In genomic region chr11:1931791-1932480, GRCh38 we compare ENCODE assay signal across 22 cellular contexts. TPM values are rescaled to one million over a fixed set of nuclear protein-coding genes. Genes with fewer than 3 reads are reported as not detected.
DNase-seq lines count a peak whose midpoint lies in the region; FAIRE-seq and TF ChIP-seq lines count a peak whose summit lies in the region.
"Had no signal": no experiment of that assay in that cellular context is flagged by ENCODE, and none has a peak within 500 bp of the region (broad histone marks: within the 10 kb centered on the region; RNA-seq: fewer than 3 reads in every experiment).

No MANE protein-coding gene starts in this region.

- H3K4me3 Mint-ChIP-seq in brain: peak overlapping the region in 2 of 5 experiments; percentile 2 to 18
- H3K4me3 Mint-ChIP-seq: activated naive CD8-positive, alpha-beta T cell treated with anti-CD3 and anti-CD28 coated beads, Interleukin-2, amount 10 ng/mL, durations not matched to agents 7 days and 5 days; activated T-helper 1 cell treated with anti-CD3 and anti-CD28 coated beads, Interleukin-12 subunit alpha, Interleukin-12 subunit beta, Interleukin-2, Interleukin-4 antibody, amounts not matched to agents 30 ng/mL and 10 ng/mL and 1 ng/mL, durations not matched to agents 14 hours and 24 hours and 36 hours; CD4-positive, CD25-positive, alpha-beta regulatory T cell; dendritic cell treated with granulocyte-macrophage colony-stimulating factor and Interleukin-4, amounts not matched to agents 40 ng/mL and 50 ng/mL, for 4 days; stimulated activated effector memory CD8-positive, alpha-beta T cell treated with anti-CD3 and anti-CD28 coated beads, Interleukin-12 subunit alpha, Interleukin-12 subunit beta, amount 100 ng/mL, for 72 hours had no signal

- no peak for FAIRE-seq in H54 (lab: Jason Lieb, UNC)

- peak overlapping the region in 4 of 5 experiments; percentile 68 to 88 (median 84) for H3K27ac Mint-ChIP-seq in brain
- H3K27ac Mint-ChIP-seq: activated naive CD8-positive, alpha-beta T cell treated with anti-CD3 and anti-CD28 coated beads, Interleukin-2, amount 10 ng/mL, durations not matched to agents 7 days and 5 days; activated T-helper 1 cell treated with anti-CD3 and anti-CD28 coated beads, Interleukin-12 subunit alpha, Interleukin-12 subunit beta, Interleukin-2, Interleukin-4 antibody, amounts not matched to agents 30 ng/mL and 10 ng/mL and 1 ng/mL, durations not matched to agents 14 hours and 24 hours and 36 hours; CD4-positive, CD25-positive, alpha-beta regulatory T cell; dendritic cell treated with granulocyte-macrophage colony-stimulating factor and Interleukin-4, amounts not matched to agents 40 ng/mL and 50 ng/mL, for 4 days; stimulated activated effector memory CD8-positive, alpha-beta T cell treated with anti-CD3 and anti-CD28 coated beads, Interleukin-12 subunit alpha, Interleukin-12 subunit beta, amount 100 ng/mL, for 72 hours had no signal

- no peaks in the 10 kb centered on the region for H3K27me3 Mint-ChIP-seq in brain

- no peak overlapping the region for H3K9ac ChIP-seq in subcutaneous abdominal adipose tissue (ENCODE audit: low read length in 5 of 5)

- no peaks in the 10 kb centered on the region for H3K9me3 ChIP-seq in subcutaneous abdominal adipose tissue (ENCODE audit: control insufficient read depth in 5 of 5, low read length in 5 of 5)
- H3K9me3 ChIP-seq: HAP-1, tibial artery had no signal

- no peaks in the 10 kb centered on the region for H3K36me3 Mint-ChIP-seq in brain
- H3K36me3 Mint-ChIP-seq: activated naive CD8-positive, alpha-beta T cell treated with anti-CD3 and anti-CD28 coated beads, Interleukin-2, amount 10 ng/mL, durations not matched to agents 7 days and 5 days; stimulated activated effector memory CD8-positive, alpha-beta T cell treated with anti-CD3 and anti-CD28 coated beads, Interleukin-12 subunit alpha, Interleukin-12 subunit beta, amount 100 ng/mL, for 72 hours had no signal

- TF ChIP-seq POLR2A in H54 (IDR thresholded peaks at IDR 0.05; ENCODE audit: low read depth, low read length): no peak

- peaks cover 0 to 2% (median 0%) of the 10 kb centered on the region in 5 experiments for H3K9me3 Mint-ChIP-seq in brain
- H3K9me3 Mint-ChIP-seq: activated naive CD8-positive, alpha-beta T cell treated with anti-CD3 and anti-CD28 coated beads, Interleukin-2, amount 10 ng/mL, durations not matched to agents 7 days and 5 days; activated T-helper 1 cell treated with anti-CD3 and anti-CD28 coated beads, Interleukin-12 subunit alpha, Interleukin-12 subunit beta, Interleukin-2, Interleukin-4 antibody, amounts not matched to agents 30 ng/mL and 10 ng/mL and 1 ng/mL, durations not matched to agents 14 hours and 24 hours and 36 hours; CD4-positive, CD25-positive, alpha-beta regulatory T cell; dendritic cell treated with granulocyte-macrophage colony-stimulating factor and Interleukin-4, amounts not matched to agents 40 ng/mL and 50 ng/mL, for 4 days; stimulated activated effector memory CD8-positive, alpha-beta T cell treated with anti-CD3 and anti-CD28 coated beads, Interleukin-12 subunit alpha, Interleukin-12 subunit beta, amount 100 ng/mL, for 72 hours had no signal

- peaks cover 8 to 26% (median 13%) of the 10 kb centered on the region in 5 donors for H3K27me3 ChIP-seq in subcutaneous abdominal adipose tissue (ENCODE audit: control insufficient read depth in 5 of 5, insufficient read depth in 4 of 5, low read length in 5 of 5)
- H3K27me3 ChIP-seq: tibial artery had no signal

- DNase-seq in activated CD4-positive, CD25-positive, alpha-beta regulatory T cell treated with anti-CD3 and anti-CD28 coated beads, Interleukin-2, amount 50 U/mL, for 72 hours: peak; percentile 17
- no peak for DNase-seq in activated CD4-positive, CD25-positive, alpha-beta regulatory T cell (lab: John Stamatoyannopoulos, UW)
- DNase-seq in left kidney (ENCODE audit: low read depth, low spot score) (peak; percentile 33), HPDE6-E6E7 (ENCODE audit: extremely low spot score) (no peak), H54 (ENCODE audit: insufficient read length, low spot score) (no peak), HuH-7.5 (ENCODE audit: low spot score) (no peak)
- DNase-seq: activated CD8-positive, alpha-beta memory T cell treated with anti-CD3 and anti-CD28 coated beads for 24 hours; activated naive CD8-positive, alpha-beta T cell treated with anti-CD3 and anti-CD28 coated beads, Interleukin-2, amount 10 ng/mL, durations not matched to agents 7 days and 5 days; foreskin keratinocyte; KBM-7; NCI-H2081 treated with DMSO at 0.1 percent for 48 hours; NCI-H510A treated with DMSO at 0.1 percent for 48 hours; SHP77 had no signal

- H3K4me1 ChIP-seq in subcutaneous abdominal adipose tissue (ENCODE audit: control insufficient read depth in 5 of 5, insufficient read depth in 5 of 5, low read length in 5 of 5): peaks cover 1 to 55% (median 50%) of the 10 kb centered on the region in 5 donors
- H3K4me1 ChIP-seq: foreskin keratinocyte, HAP-1 had no signal

- no peak overlapping the region for H3K4me3 ChIP-seq in subcutaneous abdominal adipose tissue (ENCODE audit: low read depth in 1 of 5, low read length in 5 of 5)
- H3K4me3 ChIP-seq: HAP-1, lung, tibial artery had no signal

- peaks cover 0 to 3% (median 0%) of the 10 kb centered on the region in 5 donors for H3K36me3 ChIP-seq in subcutaneous abdominal adipose tissue (ENCODE audit: control insufficient read depth in 5 of 5, insufficient read depth in 5 of 5, low read length in 5 of 5)
- H3K36me3 ChIP-seq: HAP-1, tibial artery had no signal

- no peak for TF ChIP-seq CTCF in brain (conservative IDR thresholded peaks at IDR 0.05)

- H3K4me1 Mint-ChIP-seq in brain: peaks cover 13% of the 10 kb centered on the region

- peak overlapping the region; percentile 16 for H3K27ac ChIP-seq in subcutaneous abdominal adipose tissue (ENCODE audit: low read depth, low read length)
- H3K27ac ChIP-seq: foreskin keratinocyte had no signal

RNA-seq across cellular contexts. Expression of gene TNNT3, which starts 12.4 kb away (rescaled TPM):
- polyA plus RNA-seq in brain (ENCODE audit: insufficient read depth, low read depth, low replicate concordance): 0.58 TPM
- polyA plus RNA-seq: foreskin keratinocyte had no signal

RNA-seq across cellular contexts. Expression of gene MRPL23, which starts 15.2 kb away (rescaled TPM):
- polyA plus RNA-seq in brain (ENCODE audit: insufficient read depth, low read depth, low replicate concordance): 66.2 TPM

RNA-seq across cellular contexts. Expression of gene PRR33, which starts 40.2 kb away (rescaled TPM):
- polyA plus RNA-seq in brain (ENCODE audit: insufficient read depth, low read depth, low replicate concordance): not detected
- polyA plus RNA-seq: foreskin keratinocyte had no signal

Comparison
In these comparisons a context has a peak if more than half of its experiments do, and no peak if none do; other contexts are left out.
1. DNase-seq: peak in activated CD4-positive, CD25-positive, alpha-beta regulatory T cell treated with anti-CD3 and anti-CD28 coated beads, Interleukin-2, amount 50 U/mL, for 72 hours (single experiment) and left kidney (single experiment); none in activated CD4-positive, CD25-positive, alpha-beta regulatory T cell (0 of 4), HPDE6-E6E7 (single experiment), H54 (single experiment) and HuH-7.5 (single experiment).